8 cellular contexts compared by ENCODE assay signal in genomic region chr19:4557971-4558941, GRCh38. TPM values are rescaled to one million over a fixed set of nuclear protein-coding genes. Genes with fewer than 3 reads are reported as not detected.
DNase-seq lines count a peak whose midpoint lies in the region; ATAC-seq, FAIRE-seq and TF ChIP-seq lines count a peak whose summit lies in the region.
"Had no signal": no experiment of that assay in that cellular context is flagged by ENCODE, and none has a peak within 500 bp of the region (broad histone marks: within the 10 kb centered on the region; RNA-seq: fewer than 3 reads in every experiment).

No MANE protein-coding gene starts in this region.

- no peak; the same call in 1 of the 2 replicates for TF ChIP-seq RAD21 in HepG2 (CRISPR knock-in tag; IDR thresholded peaks at IDR 0.05)

- no TSS peak for BruUV-seq in HepG2 (replicated peaks; lab: Mats Ljungman, UMichigan)

- H3K9me3 ChIP-seq in HepG2 (ENCODE audit: low read length), result no peaks in the 10 kb centered on the region
- H3K9me3 ChIP-seq in vagina, result no peaks in the 10 kb centered on the region

- TF ChIP-seq EP300 in HepG2 (IDR thresholded peaks at IDR 0.05; ENCODE audit: low read depth in 2 of 2, low read length in 2 of 2) (no peak), HepG2 (CRISPR knock-in tag; IDR thresholded peaks at IDR 0.05; ENCODE audit: borderline replicate concordance) (no peak)

- H3K4me1 ChIP-seq in HepG2 (ENCODE audit: insufficient read depth, low read length) (no peaks in the 10 kb centered on the region), vagina (no peaks in the 10 kb centered on the region)

- in situ Hi-C loops in HepG2 (cut with HindIII; ENCODE audit: extremely low pct_ligation_motif_present, low pct_unique_long_range_greater_than_20kb), result no loop called here

- H3K9ac ChIP-seq in HepG2 (ENCODE audit: insufficient read depth, low read depth, low read length), result no peak overlapping the region

- ATAC-seq in HepG2 (no peak), HG03378 (IDR thresholded peaks at IDR 0.05; ENCODE audit: unreplicated experiment) (no peak), GM19035 (IDR thresholded peaks at IDR 0.05; ENCODE audit: unreplicated experiment) (no peak)

- peaks cover 9% of the 10 kb centered on the region for H3K79me2 ChIP-seq in HepG2 (ENCODE audit: insufficient read depth, low read length)

- POLR2A ChIA-PET in HepG2 (lab: Yijun Ruan, JAX), result no interaction called here

- H3K27ac ChIP-seq in HepG2 (ENCODE audit: extremely low read length, insufficient read depth, low read length), result no peak overlapping the region
- no peak overlapping the region for H3K27ac ChIP-seq in vagina

- H3K27me3 ChIP-seq in GM06990 (replicated peaks; ENCODE audit: control insufficient read depth, insufficient read depth, low read length), result no peaks in the 10 kb centered on the region
- H3K27me3 ChIP-seq in HepG2 (ENCODE audit: control insufficient read depth in 1 of 2, insufficient read depth in 2 of 2, low read length in 2 of 2), result no peaks in the 10 kb centered on the region
- H3K27me3 ChIP-seq in vagina, result no peaks in the 10 kb centered on the region

- H4K20me1 ChIP-seq in HepG2 (ENCODE audit: insufficient read depth, low read length), result peaks cover 9% of the 10 kb centered on the region; the same call in 1 of the 2 replicates

- TF ChIP-seq CTCF in GM06990 (IDR thresholded peaks at IDR 0.05; ENCODE audit: insufficient read depth, low read length, poor library complexity, severe bottlenecking) (peak; percentile 99), NB4 (IDR thresholded peaks at IDR 0.05; ENCODE audit: low read depth, low read length) (peak; percentile 73), HepG2 (CRISPR knock-in tag; IDR thresholded peaks at IDR 0.05) (peak; percentile 69), vagina (IDR thresholded peaks at IDR 0.05) (peak; percentile 74 to 95 (median 89))

- 83% methylated on average over 44 of the region's 44 CpGs for WGBS in HepG2 (ENCODE audit: low lambda C conversion rate)

- H3K4me2 ChIP-seq in HepG2 (ENCODE audit: low read depth, low read length), result no peak overlapping the region

- H3K36me3 ChIP-seq in GM06990 (ENCODE audit: control insufficient read depth, insufficient read depth, low read length) (no peaks in the 10 kb centered on the region), HepG2 (replicated peaks in 1 of 2; ENCODE audit: control insufficient read depth in 1 of 2, insufficient read depth in 2 of 2, low read length in 2 of 2) (peaks cover 25 to 42% of the 10 kb centered on the region in 2 experiments), vagina (no peaks in the 10 kb centered on the region)

- intact Hi-C loops in HepG2 (cut with micrococcal nuclease; ENCODE audit: unreplicated experiment) (no loop called here), vagina (cut with DNase I) (no loop called here)

- no peak for FAIRE-seq in HepG2 (lab: Jason Lieb, UNC)

- H3K4me3 ChIP-seq in GM06990 (replicated peaks; ENCODE audit: low read depth, low read length), result no peak overlapping the region
- no peak overlapping the region for H3K4me3 ChIP-seq in NB4 (ENCODE audit: low read depth, low read length)
- no peak overlapping the region for H3K4me3 ChIP-seq in HepG2 (replicated peaks in 1 of 3; ENCODE audit: insufficient read depth in 1 of 3, low read depth in 2 of 3, low read length in 3 of 3)
- peak overlapping the region in 1 of 2 donors; percentile 25 for H3K4me3 ChIP-seq in vagina

- CTCF ChIA-PET in HepG2 (lab: Yijun Ruan, JAX; ENCODE audit: low intra/inter-chr PET ratio, low total read pairs), result interaction anchor here (0.8 to 1.1 kb wide), 2 partner anchors 78 to 245 kb away, joined by 3 to 6 read pairs; no protein-coding TSS in a partner anchor

- TF ChIP-seq POLR2A in NB4 (IDR thresholded peaks at IDR 0.05; ENCODE audit: extremely low read depth, insufficient read length) (no peak), HepG2 (IDR thresholded peaks at IDR 0.05; ENCODE audit: insufficient read depth in 1 of 2, low read depth in 2 of 2, low read length in 2 of 2) (no peak), vagina (IDR thresholded peaks at IDR 0.05) (no peak)

- no peak overlapping the region for H2AFZ ChIP-seq in HepG2 (ENCODE audit: low read length)

- DNase-seq in GM06990 (ENCODE audit: extremely low read depth, insufficient read length) (no peak), NB4 (ENCODE audit: low read depth) (no peak), astrocyte of the hippocampus (ENCODE audit: low read depth, low spot score) (peak; percentile 47), HepG2 (ENCODE audit: low spot score) (no peak), vagina (ENCODE audit: extremely low spot score in 2 of 2) (no peak)

RNA-seq across cellular contexts. Expression of gene SEMA6B, which starts 1.2 kb away (rescaled TPM):
- 37.0 and 67.1 TPM in 2 replicates for total RNA-seq in HepG2 (2016; rRNA removed; fragmentation: Illumina TruSeq; extraction: Trizol)
- 14.3 and 14.5 TPM in 2 replicates for total RNA-seq in HepG2 (2016; cell fraction: cytosol; rRNA removed; fragmentation: Illumina TruSeq; extraction: Trizol; ENCODE audit: low read depth)
- 29.9 and 68.6 TPM in 2 replicates for total RNA-seq in HepG2 (2016; cell fraction: insoluble cytoplasmic fraction; rRNA removed; fragmentation: Illumina TruSeq; extraction: Trizol)
- total RNA-seq in HepG2 (2016; cell fraction: membrane; rRNA removed; fragmentation: Illumina TruSeq; extraction: Trizol), result 59.5 and 62.2 TPM in 2 replicates
- 51.6 and 59.6 TPM in 2 replicates for total RNA-seq in HepG2 (2016; cell fraction: nucleus; rRNA removed; fragmentation: Illumina TruSeq; extraction: Trizol)
- polyA plus RNA-seq in HepG2 (2011; rRNA removed), result 45.5 and 56.2 TPM in 2 replicates
- polyA plus RNA-seq in HepG2 (2011; cell fraction: cytosol; rRNA removed), result 55.1 and 78.1 TPM in 2 replicates
- polyA plus RNA-seq in HepG2 (2011; cell fraction: nucleus; rRNA removed), result 60.7 and 73.5 TPM in 2 replicates
- polyA plus RNA-seq in HepG2 (2012), result 31.8 and 42.2 TPM in 2 replicates
- polyA plus RNA-seq in HepG2 (2016; cell fraction: cytosol; fragmentation: Illumina TruSeq; extraction: Trizol; ENCODE audit: low read depth), result 17.9 and 18.2 TPM in 2 replicates
- 55.9 and 71.2 TPM in 2 replicates for polyA plus RNA-seq in HepG2 (2016; cell fraction: insoluble cytoplasmic fraction; fragmentation: Illumina TruSeq; extraction: Trizol; ENCODE audit: low read depth)
- 62.0 and 68.4 TPM in 2 replicates for polyA plus RNA-seq in HepG2 (2016; cell fraction: membrane; fragmentation: Illumina TruSeq; extraction: Trizol; ENCODE audit: low read depth)
- 120 and 123 TPM in 2 replicates for polyA plus RNA-seq in HepG2 (2016; cell fraction: nucleus; fragmentation: Illumina TruSeq; extraction: Trizol; ENCODE audit: insufficient read depth, low read depth)
- polyA minus RNA-seq in HepG2 (2011; rRNA and poly(A)+ RNA removed; ENCODE audit: low replicate concordance), result 0.23 and 250 TPM in 2 replicates
- 72.0 and 86.5 TPM in 2 replicates for polyA minus RNA-seq in HepG2 (2011; cell fraction: cytosol; rRNA and poly(A)+ RNA removed)
- polyA minus RNA-seq in HepG2 (2011; cell fraction: nucleus; rRNA and poly(A)+ RNA removed), result 23.2 and 24.5 TPM in 2 replicates
- total RNA-seq in vagina, result 8.3 TPM
- total RNA-seq: T-helper 2 cell treated with Interferon-gamma antibody and Interleukin-4, amounts not matched to agents 100 ng/mL and 5 ng/mL, for 36 hours had no signal

RNA-seq across cellular contexts. Expression of gene LRG1, which starts 18.4 kb away (rescaled TPM):
- total RNA-seq in HepG2 (2016; rRNA removed; fragmentation: Illumina TruSeq; extraction: Trizol) (7.1 and 12.0 TPM in 2 replicates), vagina (6.9 TPM)
- total RNA-seq in HepG2 (2016; cell fraction: cytosol; rRNA removed; fragmentation: Illumina TruSeq; extraction: Trizol; ENCODE audit: low read depth), result 2.0 and 2.2 TPM in 2 replicates
- 5.8 and 13.0 TPM in 2 replicates for total RNA-seq in HepG2 (2016; cell fraction: insoluble cytoplasmic fraction; rRNA removed; fragmentation: Illumina TruSeq; extraction: Trizol)
- total RNA-seq in HepG2 (2016; cell fraction: membrane; rRNA removed; fragmentation: Illumina TruSeq; extraction: Trizol), result 4.2 and 4.7 TPM in 2 replicates
- total RNA-seq in HepG2 (2016; cell fraction: nucleus; rRNA removed; fragmentation: Illumina TruSeq; extraction: Trizol), result 10.2 and 12.3 TPM in 2 replicates
- 39.3 and 48.9 TPM in 2 replicates for polyA plus RNA-seq in HepG2 (2011; rRNA removed)
- 33.3 and 38.7 TPM in 2 replicates for polyA plus RNA-seq in HepG2 (2011; cell fraction: cytosol; rRNA removed)
- polyA plus RNA-seq in HepG2 (2011; cell fraction: nucleus; rRNA removed), result 12.1 and 16.5 TPM in 2 replicates
- polyA plus RNA-seq in HepG2 (2012), result 8.4 and 14.3 TPM in 2 replicates
- 2.4 and 2.6 TPM in 2 replicates for polyA plus RNA-seq in HepG2 (2016; cell fraction: cytosol; fragmentation: Illumina TruSeq; extraction: Trizol; ENCODE audit: low read depth)
- polyA plus RNA-seq in HepG2 (2016; cell fraction: insoluble cytoplasmic fraction; fragmentation: Illumina TruSeq; extraction: Trizol; ENCODE audit: low read depth), result 6.6 and 8.6 TPM in 2 replicates
- polyA plus RNA-seq in HepG2 (2016; cell fraction: membrane; fragmentation: Illumina TruSeq; extraction: Trizol; ENCODE audit: low read depth), result 4.2 and 4.9 TPM in 2 replicates
- 20.0 and 22.9 TPM in 2 replicates for polyA plus RNA-seq in HepG2 (2016; cell fraction: nucleus; fragmentation: Illumina TruSeq; extraction: Trizol; ENCODE audit: insufficient read depth, low read depth)
- 0.77 and 28.9 TPM in 2 replicates for polyA minus RNA-seq in HepG2 (2011; rRNA and poly(A)+ RNA removed; ENCODE audit: low replicate concordance)
- 12.1 and 23.5 TPM in 2 replicates for polyA minus RNA-seq in HepG2 (2011; cell fraction: cytosol; rRNA and poly(A)+ RNA removed)
- polyA minus RNA-seq in HepG2 (2011; cell fraction: nucleus; rRNA and poly(A)+ RNA removed), result 3.2 and 5.6 TPM in 2 replicates

RNA-seq across cellular contexts. Expression of gene PLIN5, which starts 23.2 kb away (rescaled TPM):
- total RNA-seq in HepG2 (2016; rRNA removed; fragmentation: Illumina TruSeq; extraction: Trizol) (1.6 and 1.8 TPM in 2 replicates), vagina (8.8 TPM)
- 0.35 and 0.40 TPM in 2 replicates for total RNA-seq in HepG2 (2016; cell fraction: cytosol; rRNA removed; fragmentation: Illumina TruSeq; extraction: Trizol; ENCODE audit: low read depth)
- 0.94 and 1.8 TPM in 2 replicates for total RNA-seq in HepG2 (2016; cell fraction: insoluble cytoplasmic fraction; rRNA removed; fragmentation: Illumina TruSeq; extraction: Trizol)
- total RNA-seq in HepG2 (2016; cell fraction: membrane; rRNA removed; fragmentation: Illumina TruSeq; extraction: Trizol), result 0.65 TPM in 2 replicates
- total RNA-seq in HepG2 (2016; cell fraction: nucleus; rRNA removed; fragmentation: Illumina TruSeq; extraction: Trizol), result 1.9 TPM in 2 replicates
- 4.8 and 6.3 TPM in 2 replicates for polyA plus RNA-seq in HepG2 (2011; rRNA removed)
- 1.6 and 1.9 TPM in 2 replicates for polyA plus RNA-seq in HepG2 (2011; cell fraction: cytosol; rRNA removed)
- polyA plus RNA-seq in HepG2 (2011; cell fraction: nucleus; rRNA removed), result 31.7 and 40.6 TPM in 2 replicates
- 1.9 and 2.0 TPM in 2 replicates for polyA plus RNA-seq in HepG2 (2012)
- polyA plus RNA-seq in HepG2 (2016; cell fraction: cytosol; fragmentation: Illumina TruSeq; extraction: Trizol; ENCODE audit: low read depth), result 0.12 and 0.53 TPM in 2 replicates
- polyA plus RNA-seq in HepG2 (2016; cell fraction: insoluble cytoplasmic fraction; fragmentation: Illumina TruSeq; extraction: Trizol; ENCODE audit: low read depth), result 0.77 and 1.4 TPM in 2 replicates
- 0.11 and 0.52 TPM in 2 replicates for polyA plus RNA-seq in HepG2 (2016; cell fraction: membrane; fragmentation: Illumina TruSeq; extraction: Trizol; ENCODE audit: low read depth)
- polyA plus RNA-seq in HepG2 (2016; cell fraction: nucleus; fragmentation: Illumina TruSeq; extraction: Trizol; ENCODE audit: insufficient read depth, low read depth), result 5.8 and 8.9 TPM in 2 replicates
- polyA minus RNA-seq in HepG2 (2011; rRNA and poly(A)+ RNA removed; ENCODE audit: low replicate concordance), result 0.47 and 3.5 TPM in 2 replicates
- 0.97 and 0.99 TPM in 2 replicates for polyA minus RNA-seq in HepG2 (2011; cell fraction: cytosol; rRNA and poly(A)+ RNA removed)
- polyA minus RNA-seq in HepG2 (2011; cell fraction: nucleus; rRNA and poly(A)+ RNA removed), result 4.1 and 4.4 TPM in 2 replicates
- total RNA-seq: T-helper 2 cell treated with Interferon-gamma antibody and Interleukin-4, amounts not matched to agents 100 ng/mL and 5 ng/mL, for 36 hours had no signal

RNA-seq across cellular contexts. Expression of gene PLIN4, which starts 40.0 kb away (rescaled TPM):
- total RNA-seq in HepG2 (2016; rRNA removed; fragmentation: Illumina TruSeq; extraction: Trizol) (0.80 and 1.3 TPM in 2 replicates), vagina (69.5 TPM)
- 1.2 and 1.4 TPM in 2 replicates for total RNA-seq in HepG2 (2016; cell fraction: cytosol; rRNA removed; fragmentation: Illumina TruSeq; extraction: Trizol; ENCODE audit: low read depth)
- total RNA-seq in HepG2 (2016; cell fraction: insoluble cytoplasmic fraction; rRNA removed; fragmentation: Illumina TruSeq; extraction: Trizol), result 0.68 and 1.3 TPM in 2 replicates
- total RNA-seq in HepG2 (2016; cell fraction: membrane; rRNA removed; fragmentation: Illumina TruSeq; extraction: Trizol), result 0.12 and 0.21 TPM in 2 replicates
- total RNA-seq in HepG2 (2016; cell fraction: nucleus; rRNA removed; fragmentation: Illumina TruSeq; extraction: Trizol), result 1.0 and 1.1 TPM in 2 replicates
- polyA plus RNA-seq in HepG2 (2011; rRNA removed), result 1.1 and 1.9 TPM in 2 replicates
- 0.72 and 0.76 TPM in 2 replicates for polyA plus RNA-seq in HepG2 (2011; cell fraction: cytosol; rRNA removed)
- 12.5 and 14.8 TPM in 2 replicates for polyA plus RNA-seq in HepG2 (2011; cell fraction: nucleus; rRNA removed)
- 0.82 and 1.4 TPM in 2 replicates for polyA plus RNA-seq in HepG2 (2012)
- polyA plus RNA-seq in HepG2 (2016; cell fraction: cytosol; fragmentation: Illumina TruSeq; extraction: Trizol; ENCODE audit: low read depth), result 1.2 and 1.5 TPM in 2 replicates
- polyA plus RNA-seq in HepG2 (2016; cell fraction: insoluble cytoplasmic fraction; fragmentation: Illumina TruSeq; extraction: Trizol; ENCODE audit: low read depth), result 0.48 and 0.53 TPM in 2 replicates
- polyA plus RNA-seq in HepG2 (2016; cell fraction: membrane; fragmentation: Illumina TruSeq; extraction: Trizol; ENCODE audit: low read depth), result 0.08 and 0.13 TPM in 2 replicates
- polyA plus RNA-seq in HepG2 (2016; cell fraction: nucleus; fragmentation: Illumina TruSeq; extraction: Trizol; ENCODE audit: insufficient read depth, low read depth), result 2.9 and 3.1 TPM in 2 replicates
- 0.19 and 0.78 TPM in 2 replicates for polyA minus RNA-seq in HepG2 (2011; rRNA and poly(A)+ RNA removed; ENCODE audit: low replicate concordance)
- 1.1 and 1.3 TPM in 2 replicates for polyA minus RNA-seq in HepG2 (2011; cell fraction: cytosol; rRNA and poly(A)+ RNA removed)
- polyA minus RNA-seq in HepG2 (2011; cell fraction: nucleus; rRNA and poly(A)+ RNA removed), result 1.0 and 1.6 TPM in 2 replicates
- total RNA-seq: T-helper 2 cell treated with Interferon-gamma antibody and Interleukin-4, amounts not matched to agents 100 ng/mL and 5 ng/mL, for 36 hours had no signal
